In genomic region chr17:46928472-46929261, GRCh38 we compare ENCODE assay signal across 19 cellular contexts. TPM values are rescaled to one million over a fixed set of nuclear protein-coding genes. Genes with fewer than 3 reads are reported as not detected.
DNase-seq lines count a peak whose midpoint lies in the region; ATAC-seq, FAIRE-seq and TF ChIP-seq lines count a peak whose summit lies in the region.
"Had no signal": no experiment of that assay in that cellular context is flagged by ENCODE, and none has a peak within 500 bp of the region (broad histone marks: within the 10 kb centered on the region; RNA-seq: fewer than 3 reads in every experiment).

No MANE protein-coding gene starts in this region.

- CTCF ChIA-PET in HepG2 (lab: Yijun Ruan, JAX; ENCODE audit: low intra/inter-chr PET ratio, low total read pairs) = no interaction called here

- WGBS in liver = 79% methylated on average over 10 of the region's 10 CpGs
- WGBS in HepG2 (ENCODE audit: low lambda C conversion rate) = 92% methylated on average over 10 of the region's 10 CpGs

- H3K9me3 ChIP-seq in liver (ENCODE audit: control insufficient read depth in 4 of 4, low read length in 3 of 4) (no peaks in the 10 kb centered on the region), HepG2 (ENCODE audit: low read length) (no peaks in the 10 kb centered on the region), upper lobe of right lung (no peaks in the 10 kb centered on the region)
- H3K9me3 ChIP-seq: uterus had no signal

- FAIRE-seq in HepG2 (lab: Jason Lieb, UNC) = no peak

- no peak for TF ChIP-seq RAD21 in liver (IDR thresholded peaks at IDR 0.05)
- no peak for TF ChIP-seq RAD21 in HepG2 (CRISPR knock-in tag; IDR thresholded peaks at IDR 0.05)

- no peak for ATAC-seq in HepG2
- peak; percentile 89 for ATAC-seq in left colon
- no peak for ATAC-seq in upper lobe of right lung
- no peak for ATAC-seq in esophagus mucosa
- ATAC-seq in Right ventricle myocardium superior (ENCODE audit: poor library complexity) = no peak
- ATAC-seq: activated CD4-positive, alpha-beta T cell treated with anti-CD3 and anti-CD28 coated beads for 36 hours had no signal

- TF ChIP-seq CTCF in liver (IDR thresholded peaks at IDR 0.05; ENCODE audit: low read depth, low read length, missing input control) (no peak), HepG2 (CRISPR knock-in tag; IDR thresholded peaks at IDR 0.05) (no peak), upper lobe of right lung (IDR thresholded peaks at IDR 0.05) (no peak)

- in situ Hi-C loops in HepG2 (cut with HindIII; ENCODE audit: extremely low pct_ligation_motif_present, low pct_unique_long_range_greater_than_20kb) = no loop called here

- peaks cover 37% of the 10 kb centered on the region for H4K20me1 ChIP-seq in HepG2 (ENCODE audit: insufficient read depth, low read length)

- peaks cover 62% of the 10 kb centered on the region for H3K79me2 ChIP-seq in HepG2 (ENCODE audit: insufficient read depth, low read length)

- TF ChIP-seq POLR2A in HepG2 (IDR thresholded peaks at IDR 0.05; ENCODE audit: insufficient read depth in 1 of 2, low read depth in 2 of 2, low read length in 2 of 2) = no peak

- H3K4me1 ChIP-seq in liver (ENCODE audit: control insufficient read depth in 4 of 4, insufficient read depth in 4 of 4, low read length in 3 of 4) (peaks cover 16 to 31% (median 25%) of the 10 kb centered on the region in 4 donors), HepG2 (ENCODE audit: insufficient read depth, low read length) (peaks cover 55% of the 10 kb centered on the region), upper lobe of right lung (peaks cover 31% of the 10 kb centered on the region)

- H3K27me3 ChIP-seq in liver (ENCODE audit: control insufficient read depth in 4 of 4, insufficient read depth in 4 of 4, low read length in 3 of 4) (no peaks in the 10 kb centered on the region), HepG2 (ENCODE audit: control insufficient read depth in 1 of 2, insufficient read depth in 2 of 2, low read length in 2 of 2) (no peaks in the 10 kb centered on the region; a peak in 2 of 5 replicates), upper lobe of right lung (no peaks in the 10 kb centered on the region)
- H3K27me3 ChIP-seq: uterus had no signal

- no peak overlapping the region for H3K4me2 ChIP-seq in HepG2 (ENCODE audit: low read depth, low read length)

- intact Hi-C loops in HepG2 (cut with micrococcal nuclease; ENCODE audit: unreplicated experiment) (no loop called here), left colon (cut with DNase I, micrococcal nuclease) (no loop called here), upper lobe of right lung (cut with DNase I) (no loop called here), Right ventricle myocardium superior (cut with DNase I) (no loop called here)

- no peak for TF ChIP-seq EP300 in HepG2 (IDR thresholded peaks at IDR 0.05; ENCODE audit: low read depth in 2 of 2, low read length in 2 of 2)
- TF ChIP-seq EP300 in HepG2 (CRISPR knock-in tag; IDR thresholded peaks at IDR 0.05; ENCODE audit: borderline replicate concordance) = no peak

- POLR2A ChIA-PET in HepG2 (lab: Yijun Ruan, JAX) = no interaction called here

- peaks cover 9 to 42% (median 34%) of the 10 kb centered on the region in 4 donors for H3K36me3 ChIP-seq in liver (ENCODE audit: control insufficient read depth in 4 of 4, insufficient read depth in 3 of 4, low read depth in 1 of 4, low read length in 3 of 4)
- peaks cover 34 to 48% of the 10 kb centered on the region in 2 experiments for H3K36me3 ChIP-seq in HepG2 (replicated peaks in 1 of 2; ENCODE audit: control insufficient read depth in 1 of 2, insufficient read depth in 2 of 2, low read length in 2 of 2)
- peaks cover 46% of the 10 kb centered on the region for H3K36me3 ChIP-seq in upper lobe of right lung
- H3K36me3 ChIP-seq: uterus had no signal

- no TSS peak for BruUV-seq in HepG2 (replicated peaks; lab: Mats Ljungman, UMichigan)

- no peak overlapping the region for H2AFZ ChIP-seq in HepG2 (ENCODE audit: low read length)

- H3K9ac ChIP-seq in liver (ENCODE audit: low read depth in 1 of 2, low read length in 2 of 2) = no peak overlapping the region
- no peak overlapping the region for H3K9ac ChIP-seq in HepG2 (ENCODE audit: insufficient read depth, low read depth, low read length)

- H3K4me3 ChIP-seq in liver (ENCODE audit: low read depth in 1 of 3, low read length in 3 of 3) (no peak overlapping the region), HepG2 (replicated peaks in 1 of 3; ENCODE audit: insufficient read depth in 1 of 3, low read depth in 2 of 3, low read length in 3 of 3) (no peak overlapping the region), upper lobe of right lung (no peak overlapping the region)
- H3K4me3 ChIP-seq: uterus had no signal

- DNase-seq in HepG2 (ENCODE audit: low spot score) = no peak
- peak; percentile 64 for DNase-seq in amniotic epithelial cell (ENCODE audit: low read depth)
- DNase-seq in left colon = no peak
- no peak for DNase-seq in upper lobe of right lung
- no peak for DNase-seq in Right ventricle myocardium superior
- no peak for DNase-seq in SK-N-DZ (ENCODE audit: low spot score)
- DNase-seq: activated CD4-positive, alpha-beta T cell treated with anti-CD3 and anti-CD28 coated beads for 36 hours; activated naive CD4-positive, alpha-beta T cell treated with anti-CD3 and anti-CD28 coated beads, Interleukin-2, amount 50 U/mL, for 16 hours; CD8-positive, alpha-beta memory T cell; NCI-H2081 treated with DMSO at 0.1 percent for 48 hours; uterus had no signal

- H3K27ac ChIP-seq in liver (ENCODE audit: low read depth in 1 of 2, low read length in 2 of 2) = peak overlapping the region in 1 of 2 donors; percentile 45
- H3K27ac ChIP-seq in HepG2 (ENCODE audit: extremely low read length, insufficient read depth, low read length) = no peak overlapping the region
- peak overlapping the region; percentile 17 for H3K27ac ChIP-seq in upper lobe of right lung
- H3K27ac ChIP-seq: uterus had no signal

RNA-seq across cellular contexts. Expression of gene GOSR2, which starts 5.7 kb away (rescaled TPM):
- 10 to 100 TPM; 19.9 to 43.8 TPM for total RNA-seq in liver
- 10 to 100 TPM; 20.6 to 21.4 TPM for polyA plus RNA-seq in liver
- 63.9 and 69.8 TPM in 2 replicates for total RNA-seq in HepG2 (2016; rRNA removed; fragmentation: Illumina TruSeq; extraction: Trizol)
- total RNA-seq in HepG2 (2016; cell fraction: cytosol; rRNA removed; fragmentation: Illumina TruSeq; extraction: Trizol; ENCODE audit: low read depth) = 32.8 and 35.9 TPM in 2 replicates
- total RNA-seq in HepG2 (2016; cell fraction: insoluble cytoplasmic fraction; rRNA removed; fragmentation: Illumina TruSeq; extraction: Trizol) = 60.6 and 68.2 TPM in 2 replicates
- total RNA-seq in HepG2 (2016; cell fraction: membrane; rRNA removed; fragmentation: Illumina TruSeq; extraction: Trizol) = 50.4 and 52.5 TPM in 2 replicates
- 67.6 and 76.5 TPM in 2 replicates for total RNA-seq in HepG2 (2016; cell fraction: nucleus; rRNA removed; fragmentation: Illumina TruSeq; extraction: Trizol)
- polyA plus RNA-seq in HepG2 (2011; rRNA removed) = 61.5 and 63.7 TPM in 2 replicates
- polyA plus RNA-seq in HepG2 (2011; cell fraction: cytosol; rRNA removed) = 37.5 and 43.3 TPM in 2 replicates
- 85.8 and 95.1 TPM in 2 replicates for polyA plus RNA-seq in HepG2 (2011; cell fraction: nucleus; rRNA removed)
- 31.0 and 31.7 TPM in 2 replicates for polyA plus RNA-seq in HepG2 (2012)
- polyA plus RNA-seq in HepG2 (2016; cell fraction: cytosol; fragmentation: Illumina TruSeq; extraction: Trizol; ENCODE audit: low read depth) = 34.8 and 42.5 TPM in 2 replicates
- polyA plus RNA-seq in HepG2 (2016; cell fraction: insoluble cytoplasmic fraction; fragmentation: Illumina TruSeq; extraction: Trizol; ENCODE audit: low read depth) = 68.7 and 71.7 TPM in 2 replicates
- 40.0 and 42.5 TPM in 2 replicates for polyA plus RNA-seq in HepG2 (2016; cell fraction: membrane; fragmentation: Illumina TruSeq; extraction: Trizol; ENCODE audit: low read depth)
- 61.9 and 64.3 TPM in 2 replicates for polyA plus RNA-seq in HepG2 (2016; cell fraction: nucleus; fragmentation: Illumina TruSeq; extraction: Trizol; ENCODE audit: insufficient read depth, low read depth)
- polyA minus RNA-seq in HepG2 (2011; rRNA and poly(A)+ RNA removed; ENCODE audit: low replicate concordance) = 76.3 and 91.4 TPM in 2 replicates
- 18.7 and 21.0 TPM in 2 replicates for polyA minus RNA-seq in HepG2 (2011; cell fraction: cytosol; rRNA and poly(A)+ RNA removed)
- 181 and 186 TPM in 2 replicates for polyA minus RNA-seq in HepG2 (2011; cell fraction: nucleus; rRNA and poly(A)+ RNA removed)
- 10 to 100 TPM; 49.5 to 49.8 TPM for total RNA-seq in left colon
- 66.5 TPM for total RNA-seq in upper lobe of right lung
- total RNA-seq in esophagus mucosa = 21.4 TPM
- 32.0 TPM for total RNA-seq in Right ventricle myocardium superior
- 33.7 and 42.8 TPM in 2 replicates for polyA plus RNA-seq in SK-N-DZ (2014; cell fraction: cytosol; rRNA removed)
- polyA plus RNA-seq in SK-N-DZ (2014; cell fraction: nucleus; rRNA removed) = 28.2 and 39.0 TPM in 2 replicates

RNA-seq across cellular contexts. Expression of gene RPRML, which starts 50.4 kb away (rescaled TPM):
- total RNA-seq in liver (not detected), HepG2 (2016; rRNA removed; fragmentation: Illumina TruSeq; extraction: Trizol) (not detected in 2 replicates), left colon (not detected), upper lobe of right lung (0.38 TPM), esophagus mucosa (not detected), Right ventricle myocardium superior (not detected)
- polyA plus RNA-seq in liver (under 1 TPM in 1 of 2 donors, not detected in 1; 0.06 TPM), HepG2 (2011; rRNA removed) (not detected in 2 replicates)
- not detected in 2 replicates for total RNA-seq in HepG2 (2016; cell fraction: cytosol; rRNA removed; fragmentation: Illumina TruSeq; extraction: Trizol; ENCODE audit: low read depth)
- total RNA-seq in HepG2 (2016; cell fraction: insoluble cytoplasmic fraction; rRNA removed; fragmentation: Illumina TruSeq; extraction: Trizol) = not detected in 2 replicates
- not detected in 2 replicates for total RNA-seq in HepG2 (2016; cell fraction: membrane; rRNA removed; fragmentation: Illumina TruSeq; extraction: Trizol)
- not detected in 2 replicates for total RNA-seq in HepG2 (2016; cell fraction: nucleus; rRNA removed; fragmentation: Illumina TruSeq; extraction: Trizol)
- polyA plus RNA-seq in HepG2 (2011; cell fraction: cytosol; rRNA removed) = not detected in 2 replicates
- not detected in 2 replicates for polyA plus RNA-seq in HepG2 (2011; cell fraction: nucleus; rRNA removed)
- 0.17 TPM in 1 of 2 replicates, not detected in the other for polyA plus RNA-seq in HepG2 (2012)
- not detected in 2 replicates for polyA plus RNA-seq in HepG2 (2016; cell fraction: cytosol; fragmentation: Illumina TruSeq; extraction: Trizol; ENCODE audit: low read depth)
- not detected in 2 replicates for polyA plus RNA-seq in HepG2 (2016; cell fraction: insoluble cytoplasmic fraction; fragmentation: Illumina TruSeq; extraction: Trizol; ENCODE audit: low read depth)
- not detected in 2 replicates for polyA plus RNA-seq in HepG2 (2016; cell fraction: membrane; fragmentation: Illumina TruSeq; extraction: Trizol; ENCODE audit: low read depth)
- not detected in 2 replicates for polyA plus RNA-seq in HepG2 (2016; cell fraction: nucleus; fragmentation: Illumina TruSeq; extraction: Trizol; ENCODE audit: insufficient read depth, low read depth)
- polyA minus RNA-seq in HepG2 (2011; rRNA and poly(A)+ RNA removed; ENCODE audit: low replicate concordance) = not detected in 2 replicates
- polyA minus RNA-seq in HepG2 (2011; cell fraction: cytosol; rRNA and poly(A)+ RNA removed) = not detected in 2 replicates
- not detected in 2 replicates for polyA minus RNA-seq in HepG2 (2011; cell fraction: nucleus; rRNA and poly(A)+ RNA removed)
- polyA plus RNA-seq in SK-N-DZ (2014; cell fraction: cytosol; rRNA removed) = 2.4 and 3.2 TPM in 2 replicates
- 0.27 and 0.73 TPM in 2 replicates for polyA plus RNA-seq in SK-N-DZ (2014; cell fraction: nucleus; rRNA removed)
- total RNA-seq: activated CD4-positive, alpha-beta T cell treated with anti-CD3 and anti-CD28 coated beads for 36 hours; CD8-positive, alpha-beta memory T cell; dermis blood vessel endothelial cell; mesenteric fat pad; omental fat pad; right cardiac atrium; SK-MEL-5; uterus had no signal
- polyA plus RNA-seq: AG04450; CD8-positive, alpha-beta memory T cell; right cardiac atrium had no signal
